In genomic region chr6:34424200-34425131, GRCh38 we compare ENCODE assay signal across 8 cellular contexts. TPM values are rescaled to one million over a fixed set of nuclear protein-coding genes. Genes with fewer than 3 reads are reported as not detected.
DNase-seq lines count a peak whose midpoint lies in the region; ATAC-seq and TF ChIP-seq lines count a peak whose summit lies in the region.

No MANE protein-coding gene starts in this region.

- peak overlapping the region; percentile 82 for H3K4me3 ChIP-seq in H7 (ENCODE audit: insufficient read depth, low read depth, low read length)
- H3K4me3 ChIP-seq in WERI-Rb-1 (ENCODE audit: low read depth, low read length): peak overlapping the region; percentile 83
- H3K4me3 ChIP-seq in foreskin fibroblast (ENCODE audit: low read depth in 1 of 2, low read length in 2 of 2): peak overlapping the region; percentile 78 to 99
- H3K4me3 ChIP-seq in skeletal muscle cell (ENCODE audit: low read depth, low read length): peak overlapping the region; percentile 95

- no peaks in the 10 kb centered on the region for H3K27me3 ChIP-seq in H7 (ENCODE audit: control insufficient read depth, insufficient read depth, low read length)
- no peaks in the 10 kb centered on the region for H3K27me3 ChIP-seq in WERI-Rb-1 (ENCODE audit: insufficient read depth, low read depth, severe bottlenecking)

- peaks cover 41% of the 10 kb centered on the region for H3K36me3 ChIP-seq in H7 (replicated peaks; ENCODE audit: control insufficient read depth, insufficient read depth, low read length)
- peaks cover 62% of the 10 kb centered on the region for H3K36me3 ChIP-seq in WERI-Rb-1

- no peak for TF ChIP-seq CTCF in WERI-Rb-1 (IDR thresholded peaks at IDR 0.05; ENCODE audit: low read depth, low read length)
- TF ChIP-seq CTCF in foreskin fibroblast (IDR thresholded peaks at IDR 0.05; ENCODE audit: low read depth, low read length): no peak

- no peaks in the 10 kb centered on the region for H3K9me3 ChIP-seq in WERI-Rb-1 (ENCODE audit: severe bottlenecking)

- DNase-seq in H7 (no peak), WERI-Rb-1 (no peak), foreskin fibroblast (no peak), skeletal muscle cell (ENCODE audit: low read depth) (no peak)
- DNase-seq in activated effector memory CD4-positive, alpha-beta T cell treated with anti-CD3 and anti-CD28 coated beads, Interleukin-2, amount 50 U/mL, for 16 hours: no peak
- DNase-seq in stimulated activated CD4-positive, alpha-beta T cell treated with anti-CD3 and anti-CD28 coated beads, Interleukin-4, amount 100 ng/mL, for 24 hours: no peak
- no peak for DNase-seq in stimulated activated CD4-positive, alpha-beta T cell treated with anti-CD3 and anti-CD28 coated beads, Interleukin-12 subunit alpha, Interleukin-12 subunit beta, amount 100 ng/mL, for 4 hours

- no peak overlapping the region; the same call in 1 of the 2 replicates for H3K27ac ChIP-seq in WERI-Rb-1

- ATAC-seq in GM21529 (IDR thresholded peaks at IDR 0.05; ENCODE audit: unreplicated experiment): no peak

RNA-seq across cellular contexts. Expression of gene RPS10, which starts 1.4 kb away (rescaled TPM):
- total RNA-seq in H7 (2014; rRNA removed; shearing (Covaris generic)): 2,577 and 3,167 TPM in 2 replicates

RNA-seq across cellular contexts. Expression of gene NUDT3, which starts 32.0 kb away (rescaled TPM):
- total RNA-seq in H7 (2014; rRNA removed; shearing (Covaris generic)): 28.0 and 32.3 TPM in 2 replicates

RNA-seq across cellular contexts. Expression of gene PACSIN1, which starts 41.4 kb away (rescaled TPM):
- total RNA-seq in H7 (2014; rRNA removed; shearing (Covaris generic)): 3.4 and 4.9 TPM in 2 replicates
